16 cellular contexts compared by ENCODE assay signal in the genomic region with DNA sequence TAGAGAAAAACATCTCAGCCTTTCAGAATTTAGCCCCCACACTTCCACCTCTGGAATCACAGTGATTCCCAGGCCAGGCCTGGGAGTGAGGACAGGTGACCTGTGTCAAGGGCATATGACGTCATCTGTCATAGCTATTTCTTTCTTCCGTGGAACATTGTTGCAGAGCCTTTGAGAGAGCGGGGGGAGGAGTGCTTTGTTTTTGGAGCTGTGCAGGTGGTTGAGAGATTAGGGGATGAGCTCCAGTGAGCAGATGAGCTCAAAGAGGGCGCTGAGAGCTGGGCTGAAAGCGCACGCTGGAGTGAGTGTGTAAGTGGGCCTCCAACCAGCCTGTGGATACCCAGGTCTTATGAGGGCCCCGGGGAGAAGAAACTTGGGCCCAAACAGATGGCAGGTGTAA.
DNase-seq lines count a peak whose midpoint lies in the region; FAIRE-seq and TF ChIP-seq lines count a peak whose summit lies in the region.
"Had no signal": no experiment of that assay in that cellular context is flagged by ENCODE, and none has a peak within 500 bp of the region (broad histone marks: within the 10 kb centered on the region; RNA-seq: fewer than 3 reads in every experiment).

No MANE protein-coding gene starts in this region.

- H3K4me3 ChIP-seq in neural progenitor cell (no peak overlapping the region), small intestine (ENCODE audit: low read depth in 1 of 2, low read length in 2 of 2) (no peak overlapping the region)

- FAIRE-seq in small intestine (lab: Jason Lieb, UNC), result no peak

- no peaks in the 10 kb centered on the region for H3K27me3 Mint-ChIP-seq in activated T-cell treated with anti-CD3 and anti-CD28 coated beads, Interleukin-2, amount 50 U/mL, for 24 hours
- H3K27me3 Mint-ChIP-seq in activated T-helper 1 cell treated with anti-CD3 and anti-CD28 coated beads, Interleukin-12 subunit alpha, Interleukin-12 subunit beta, Interleukin-2, Interleukin-4 antibody, amounts not matched to agents 30 ng/mL and 10 ng/mL and 1 ng/mL, durations not matched to agents 14 hours and 24 hours and 36 hours (ENCODE audit: insufficient read depth), result no peaks in the 10 kb centered on the region
- H3K27me3 Mint-ChIP-seq in neural progenitor cell (ENCODE audit: insufficient read depth, low read depth), result peaks cover 5% of the 10 kb centered on the region

- no peak overlapping the region for H3K4me3 Mint-ChIP-seq in activated T-cell treated with anti-CD3 and anti-CD28 coated beads, Interleukin-2, amount 50 U/mL, for 24 hours
- no peak overlapping the region for H3K4me3 Mint-ChIP-seq in activated T-helper 1 cell treated with anti-CD3 and anti-CD28 coated beads, Interleukin-12 subunit alpha, Interleukin-12 subunit beta, Interleukin-2, Interleukin-4 antibody, amounts not matched to agents 30 ng/mL and 10 ng/mL and 1 ng/mL, durations not matched to agents 14 hours and 24 hours and 36 hours
- no peak overlapping the region for H3K4me3 Mint-ChIP-seq in neural progenitor cell

- H3K27ac ChIP-seq in neural progenitor cell, result no peak overlapping the region
- no peak overlapping the region for H3K27ac ChIP-seq in small intestine (ENCODE audit: low read depth in 1 of 2, low read length in 1 of 2)

- H3K9me3 ChIP-seq in neural progenitor cell (ENCODE audit: low read depth) (no peaks in the 10 kb centered on the region), small intestine (ENCODE audit: control insufficient read depth, low read depth) (no peaks in the 10 kb centered on the region)

- H2AFZ ChIP-seq in neural progenitor cell (replicated peaks), result no peak overlapping the region

- intact Hi-C loops in activated T-helper 1 cell treated with anti-CD3 and anti-CD28 coated beads, Interleukin-12 subunit alpha, Interleukin-12 subunit beta, Interleukin-2, Interleukin-4 antibody, amounts not matched to agents 30 ng/mL and 10 ng/mL and 1 ng/mL, durations not matched to agents 14 hours and 24 hours and 36 hours (cut with micrococcal nuclease), result no loop called here

- peaks cover 51% of the 10 kb centered on the region for H3K4me1 ChIP-seq in neural progenitor cell
- H3K4me1 ChIP-seq in small intestine (ENCODE audit: control insufficient read depth in 2 of 2, insufficient read depth in 1 of 2, low read depth in 1 of 2, low read length in 1 of 2), result no peaks in the 10 kb centered on the region

- peak overlapping the region; percentile 33 for H3K27ac Mint-ChIP-seq in activated T-cell treated with anti-CD3 and anti-CD28 coated beads, Interleukin-2, amount 50 U/mL, for 24 hours
- H3K27ac Mint-ChIP-seq in activated T-helper 1 cell treated with anti-CD3 and anti-CD28 coated beads, Interleukin-12 subunit alpha, Interleukin-12 subunit beta, Interleukin-2, Interleukin-4 antibody, amounts not matched to agents 30 ng/mL and 10 ng/mL and 1 ng/mL, durations not matched to agents 14 hours and 24 hours and 36 hours, result peak overlapping the region; percentile 44
- H3K27ac Mint-ChIP-seq in neural progenitor cell, result no peak overlapping the region

- TF ChIP-seq CTCF in neural progenitor cell (IDR thresholded peaks at IDR 0.05), result no peak

- no peaks in the 10 kb centered on the region for H3F3A ChIP-seq in neural progenitor cell (ENCODE audit: low read depth)

- H3K9ac ChIP-seq in neural progenitor cell, result no peak overlapping the region

- no peak overlapping the region for H3K4me2 ChIP-seq in neural progenitor cell

- H3K79me2 ChIP-seq in neural progenitor cell (ENCODE audit: low read depth), result no peaks in the 10 kb centered on the region

- DNase-seq in activated T-cell treated with anti-CD3 and anti-CD28 coated beads, Interleukin-2, amount 50 U/mL, for 24 hours, result no peak
- DNase-seq in activated T-cell treated with anti-CD3 and anti-CD28 coated beads for 4 hours (no peak), NCI-H2029 (lab: John Stamatoyannopoulos, UW) (peak; percentile 78), neural progenitor cell (ENCODE audit: low spot score) (peak; percentile 26), small intestine (no peak), NCI-H226 (no peak), hypothalamus (lab: John Stamatoyannopoulos, UW) (no peak)
- no peak for DNase-seq in activated T-helper 1 cell treated with anti-CD3 and anti-CD28 coated beads, Interleukin-12 subunit alpha, Interleukin-12 subunit beta, Interleukin-2, Interleukin-4 antibody, amounts not matched to agents 30 ng/mL and 10 ng/mL and 1 ng/mL, durations not matched to agents 14 hours and 24 hours and 36 hours (ENCODE audit: low spot score)
- DNase-seq: activated CD4-positive, CD25-positive, alpha-beta regulatory T cell; activated effector memory CD4-positive, alpha-beta T cell treated with Interleukin-2 at 50 U/mL for 16 hours; erythroblast; GF-D8; KBM-7; SIG-M5; stimulated activated CD4-positive, alpha-beta T cell treated with anti-CD3 and anti-CD28 coated beads, Interleukin-2, amount 100 ng/mL, for 24 hours; stimulated activated naive CD4-positive, alpha-beta T cell had no signal

- H3K36me3 Mint-ChIP-seq in activated T-cell treated with anti-CD3 and anti-CD28 coated beads, Interleukin-2, amount 50 U/mL, for 24 hours (ENCODE audit: low read depth), result peaks cover 2% of the 10 kb centered on the region
- no peaks in the 10 kb centered on the region for H3K36me3 Mint-ChIP-seq in activated T-helper 1 cell treated with anti-CD3 and anti-CD28 coated beads, Interleukin-12 subunit alpha, Interleukin-12 subunit beta, Interleukin-2, Interleukin-4 antibody, amounts not matched to agents 30 ng/mL and 10 ng/mL and 1 ng/mL, durations not matched to agents 14 hours and 24 hours and 36 hours (ENCODE audit: low read depth)
- no peaks in the 10 kb centered on the region for H3K36me3 Mint-ChIP-seq in neural progenitor cell

- WGBS in small intestine, 3 donors, result 90 to 93% (median 92%) methylated on average over 7 of the region's 7 CpGs

- H3K9me3 Mint-ChIP-seq in activated T-cell treated with anti-CD3 and anti-CD28 coated beads, Interleukin-2, amount 50 U/mL, for 24 hours, result no peaks in the 10 kb centered on the region
- H3K9me3 Mint-ChIP-seq in activated T-helper 1 cell treated with anti-CD3 and anti-CD28 coated beads, Interleukin-12 subunit alpha, Interleukin-12 subunit beta, Interleukin-2, Interleukin-4 antibody, amounts not matched to agents 30 ng/mL and 10 ng/mL and 1 ng/mL, durations not matched to agents 14 hours and 24 hours and 36 hours, result peaks cover 8% of the 10 kb centered on the region
- no peaks in the 10 kb centered on the region for H3K9me3 Mint-ChIP-seq in neural progenitor cell

- no peaks in the 10 kb centered on the region for H3K27me3 ChIP-seq in neural progenitor cell
- no peaks in the 10 kb centered on the region for H3K27me3 ChIP-seq in small intestine (ENCODE audit: control insufficient read depth in 2 of 2, insufficient read depth in 2 of 2, low read length in 2 of 2)

- H3K4me1 Mint-ChIP-seq in activated T-cell treated with anti-CD3 and anti-CD28 coated beads, Interleukin-2, amount 50 U/mL, for 24 hours (ENCODE audit: low read depth), result peaks cover 14% of the 10 kb centered on the region
- H3K4me1 Mint-ChIP-seq in activated T-helper 1 cell treated with anti-CD3 and anti-CD28 coated beads, Interleukin-12 subunit alpha, Interleukin-12 subunit beta, Interleukin-2, Interleukin-4 antibody, amounts not matched to agents 30 ng/mL and 10 ng/mL and 1 ng/mL, durations not matched to agents 14 hours and 24 hours and 36 hours (ENCODE audit: low read depth), result peaks cover 5% of the 10 kb centered on the region
- H3K4me1 Mint-ChIP-seq in neural progenitor cell, result peaks cover 37% of the 10 kb centered on the region

- no peaks in the 10 kb centered on the region for H3K36me3 ChIP-seq in neural progenitor cell
- no peaks in the 10 kb centered on the region for H3K36me3 ChIP-seq in small intestine (ENCODE audit: control insufficient read depth in 2 of 2, insufficient read depth in 2 of 2, low read length in 2 of 2)

- no peaks in the 10 kb centered on the region for H4K20me1 ChIP-seq in neural progenitor cell (ENCODE audit: low read depth)

Comparison
In these comparisons a context has a peak if more than half of its experiments do, and no peak if none do; other contexts are left out.
1. DNase-seq: peak in NCI-H2029 (single experiment) and neural progenitor cell (single experiment); none in activated T-cell treated with anti-CD3 and anti-CD28 coated beads, Interleukin-2, amount 50 U/mL, for 24 hours (single experiment), activated T-cell treated with anti-CD3 and anti-CD28 coated beads for 4 hours (single experiment), activated T-helper 1 cell treated with anti-CD3 and anti-CD28 coated beads, Interleukin-12 subunit alpha, Interleukin-12 subunit beta, Interleukin-2, Interleukin-4 antibody, amounts not matched to agents 30 ng/mL and 10 ng/mL and 1 ng/mL, durations not matched to agents 14 hours and 24 hours and 36 hours (single experiment), small intestine (single experiment), NCI-H226 (single experiment) and hypothalamus (0 of 51).